ENCODE assay signal across 19 cellular contexts in genomic region chr10:114245128-114245791, GRCh38. TPM values are rescaled to one million over a fixed set of nuclear protein-coding genes. Genes with fewer than 3 reads are reported as not detected.
DNase-seq lines count a peak whose midpoint lies in the region; ATAC-seq, FAIRE-seq and TF ChIP-seq lines count a peak whose summit lies in the region.
"Had no signal": no experiment of that assay in that cellular context is flagged by ENCODE, and none has a peak within 500 bp of the region (broad histone marks: within the 10 kb centered on the region; RNA-seq: fewer than 3 reads in every experiment).

No MANE protein-coding gene starts in this region.

- no peak overlapping the region for H3K4me3 ChIP-seq in bronchial epithelial cell (ENCODE audit: low read depth, low read length)
- no peak overlapping the region for H3K4me3 ChIP-seq in lower lobe of right lung
- H3K4me3 ChIP-seq in upper lobe of right lung: no peak overlapping the region

- FAIRE-seq in bronchial epithelial cell (lab: Jason Lieb, UNC): peak; percentile 97

- H3K36me3 ChIP-seq in bronchial epithelial cell (ENCODE audit: control insufficient read depth, insufficient read depth, low read length) (no peaks in the 10 kb centered on the region), lower lobe of right lung (no peaks in the 10 kb centered on the region), upper lobe of right lung (no peaks in the 10 kb centered on the region)
- H3K36me3 ChIP-seq: brain microvascular endothelial cell had no signal

- intact Hi-C loops in lower lobe of right lung (cut with DNase I): no loop called here
- intact Hi-C loops in upper lobe of right lung (cut with DNase I): no loop called here

- ATAC-seq in lower lobe of right lung: peak; percentile 12 to 25
- peak; percentile 59 for ATAC-seq in upper lobe of right lung
- ATAC-seq in activated naive CD4-positive, alpha-beta T cell treated with anti-CD3 and anti-CD28 coated beads, Interleukin-2, amount 50 U/mL, for 72 hours: no peak
- ATAC-seq: activated CD4-positive, alpha-beta T cell treated with anti-CD3 and anti-CD28 coated beads for 36 hours; stimulated activated naive CD8-positive, alpha-beta T cell treated with anti-CD3 and anti-CD28 coated beads, Interleukin-15, Interleukin-2, amounts not matched to agents 100 U/mL and 50 U/mL, for 24 hours had no signal

- DNase-seq in LoVo (ENCODE audit: low spot score): peak; percentile 18
- DNase-seq in bronchial epithelial cell (ENCODE audit: low read depth): peak; percentile 99
- no peak for DNase-seq in lower lobe of right lung
- DNase-seq in upper lobe of right lung: no peak
- DNase-seq in activated naive CD4-positive, alpha-beta T cell treated with anti-CD3 and anti-CD28 coated beads, Interleukin-2, amount 50 U/mL, for 72 hours (ENCODE audit: low spot score in 2 of 2): no peak
- no peak for DNase-seq in NCI-H146 (lab: John Stamatoyannopoulos, UW)
- DNase-seq in NCI-H187 treated with DMSO at 0.1 percent for 48 hours (lab: John Stamatoyannopoulos, UW): no peak
- DNase-seq: activated CD4-positive, alpha-beta T cell treated with anti-CD3 and anti-CD28 coated beads for 36 hours; activated CD8-positive, alpha-beta memory T cell treated with anti-CD3 and anti-CD28 coated beads, Interleukin-2, amount 50 U/mL, for 48 hours; activated naive CD4-positive, alpha-beta T cell treated with anti-CD3 and anti-CD28 coated beads for 36 hours; brain microvascular endothelial cell; effector CD4-positive, alpha-beta T cell; GDM1; Kasumi-1; NCI-H187; NCI-H69; stimulated activated naive CD8-positive, alpha-beta T cell treated with anti-CD3 and anti-CD28 coated beads, Interleukin-15, Interleukin-2, amounts not matched to agents 100 U/mL and 50 U/mL, for 24 hours had no signal

- H3K27me3 ChIP-seq in bronchial epithelial cell (ENCODE audit: control insufficient read depth, insufficient read depth, low read length) (no peaks in the 10 kb centered on the region), lower lobe of right lung (ENCODE audit: low read depth) (peaks cover 4% of the 10 kb centered on the region), upper lobe of right lung (peaks cover 10% of the 10 kb centered on the region)

- H3K9me3 ChIP-seq in lower lobe of right lung: no peaks in the 10 kb centered on the region
- H3K9me3 ChIP-seq in upper lobe of right lung: no peaks in the 10 kb centered on the region

- H3K27ac Mint-ChIP-seq in activated naive CD4-positive, alpha-beta T cell treated with anti-CD3 and anti-CD28 coated beads, Interleukin-2, amount 50 U/mL, for 72 hours: no peak overlapping the region
- H3K27ac Mint-ChIP-seq: activated CD4-positive, alpha-beta T cell treated with anti-CD3 and anti-CD28 coated beads for 36 hours; activated naive CD4-positive, alpha-beta T cell treated with anti-CD3 and anti-CD28 coated beads for 36 hours had no signal

- H3K27ac ChIP-seq in lower lobe of right lung (peak overlapping the region; percentile 31), upper lobe of right lung (peak overlapping the region; percentile 71)
- H3K27ac ChIP-seq: brain microvascular endothelial cell had no signal

- no peak for TF ChIP-seq CTCF in bronchial epithelial cell (IDR thresholded peaks at IDR 0.05; ENCODE audit: insufficient read depth, low read length, severe bottlenecking)
- no peak for TF ChIP-seq CTCF in lower lobe of right lung (IDR thresholded peaks at IDR 0.05)
- TF ChIP-seq CTCF in upper lobe of right lung (IDR thresholded peaks at IDR 0.05): no peak

- peaks cover 26% of the 10 kb centered on the region for H3K4me1 ChIP-seq in lower lobe of right lung
- peaks cover 24% of the 10 kb centered on the region for H3K4me1 ChIP-seq in upper lobe of right lung

- H3K9me3 Mint-ChIP-seq in activated naive CD4-positive, alpha-beta T cell treated with anti-CD3 and anti-CD28 coated beads, Interleukin-2, amount 50 U/mL, for 72 hours: no peaks in the 10 kb centered on the region
- H3K9me3 Mint-ChIP-seq: activated naive CD4-positive, alpha-beta T cell treated with anti-CD3 and anti-CD28 coated beads for 36 hours had no signal

- no peaks in the 10 kb centered on the region for H3K36me3 Mint-ChIP-seq in activated naive CD4-positive, alpha-beta T cell treated with anti-CD3 and anti-CD28 coated beads, Interleukin-2, amount 50 U/mL, for 72 hours

RNA-seq across cellular contexts. Expression of gene VWA2, which starts 6.2 kb away (rescaled TPM):
- 1.8 and 3.9 TPM in 2 replicates for total RNA-seq in bronchial epithelial cell
- total RNA-seq in lower lobe of right lung: 10.6 TPM
- 15.5 TPM for total RNA-seq in upper lobe of right lung
- total RNA-seq in activated naive CD4-positive, alpha-beta T cell treated with anti-CD3 and anti-CD28 coated beads, Interleukin-2, amount 50 U/mL, for 72 hours: under 1 TPM in 1 of 2 donors, not detected in 1; 0.08 TPM
- total RNA-seq: activated CD4-positive, alpha-beta T cell treated with anti-CD3 and anti-CD28 coated beads for 36 hours; activated naive CD4-positive, alpha-beta T cell treated with anti-CD3 and anti-CD28 coated beads for 36 hours; skeletal muscle tissue; T-helper 2 cell treated with Interferon-gamma antibody and Interleukin-4, amounts not matched to agents 100 ng/mL and 5 ng/mL, for 36 hours had no signal

Comparison
In these comparisons a context has a peak if more than half of its experiments do, and no peak if none do; other contexts are left out.
1. DNase-seq: peak in LoVo (single experiment) and bronchial epithelial cell (single experiment); none in lower lobe of right lung (single experiment), upper lobe of right lung (single experiment), activated naive CD4-positive, alpha-beta T cell treated with anti-CD3 and anti-CD28 coated beads, Interleukin-2, amount 50 U/mL, for 72 hours (0 of 2), NCI-H146 (single experiment) and NCI-H187 treated with DMSO at 0.1 percent for 48 hours (single experiment).
2. ATAC-seq: peak in lower lobe of right lung (2 of 2) and upper lobe of right lung (single experiment); none in activated naive CD4-positive, alpha-beta T cell treated with anti-CD3 and anti-CD28 coated beads, Interleukin-2, amount 50 U/mL, for 72 hours (0 of 2).